ENCODE assay signal across 16 cellular contexts in the genomic region with DNA sequence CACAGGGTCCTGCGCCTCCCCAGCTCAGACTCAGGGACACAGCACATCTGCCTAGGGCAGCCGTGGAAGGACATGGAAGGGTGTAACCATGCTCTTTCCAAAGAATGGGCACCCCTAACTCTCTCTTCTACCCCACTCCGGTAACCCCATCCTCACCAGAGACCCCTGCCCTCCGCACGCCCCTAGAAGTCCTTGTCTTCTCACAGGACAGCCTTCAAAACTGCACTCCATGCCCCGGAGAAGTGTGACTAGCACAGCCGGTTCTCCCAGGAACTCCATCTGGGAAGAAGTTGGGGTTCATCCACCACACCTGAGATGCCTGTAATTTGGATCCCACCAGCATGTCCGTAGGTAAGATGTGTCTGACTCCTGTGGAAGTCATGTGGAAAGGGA. TPM values are rescaled to one million over a fixed set of nuclear protein-coding genes. Genes with fewer than 3 reads are reported as not detected.
A peak's percentile ranks its signal among the peaks of the same experiment; 100 is the strongest.
DNase-seq lines count a peak whose midpoint lies in the region; ATAC-seq, FAIRE-seq and TF ChIP-seq lines count a peak whose summit lies in the region.
"Had no signal": no experiment of that assay in that cellular context is flagged by ENCODE, and none has a peak within 500 bp of the region (broad histone marks: within the 10 kb centered on the region; RNA-seq: fewer than 3 reads in every experiment).

No MANE protein-coding gene starts in this region.

- H3K4me1 ChIP-seq in GM23338 (ENCODE audit: insufficient read depth) = peaks cover 10% of the 10 kb centered on the region; the same call in 1 of the 2 replicates
- H3K4me1 ChIP-seq in endothelial cell of umbilical vein (ENCODE audit: control insufficient read depth, extremely low read depth, insufficient read depth, low read length) = peaks cover 5% of the 10 kb centered on the region
- H3K4me1 ChIP-seq in uterus = peaks cover 0 to 4% of the 10 kb centered on the region in 2 donors
- H3K4me1 ChIP-seq: parathyroid adenoma had no signal

- H3K9me3 ChIP-seq in endothelial cell of umbilical vein (replicated peaks; ENCODE audit: control insufficient read depth, insufficient read depth, low read length) = no peaks in the 10 kb centered on the region
- no peaks in the 10 kb centered on the region for H3K9me3 ChIP-seq in uterus
- H3K9me3 ChIP-seq: gastrocnemius medialis, lower lobe of right lung, transverse colon had no signal

- peak overlapping the region; percentile 98 for H2AFZ ChIP-seq in GM23338
- peak overlapping the region; percentile 27 for H2AFZ ChIP-seq in endothelial cell of umbilical vein (ENCODE audit: low read depth, low read length)

- peak overlapping the region; percentile 51; the same call in 1 of the 2 replicates for H3K4me3 ChIP-seq in GM23338
- no peak overlapping the region for H3K4me3 ChIP-seq in endothelial cell of umbilical vein (replicated peaks in 1 of 3; ENCODE audit: insufficient read depth in 1 of 3, low read depth in 1 of 3, low read length in 3 of 3)
- H3K4me3 ChIP-seq in uterus = no peak overlapping the region

- CTCF ChIA-PET in endothelial cell of umbilical vein (lab: Charles Lee) = interaction anchor here (0.7 to 4.8 kb wide), 16 partner anchors 10 to 518 kb away, joined by 3 to 56 read pairs (median 6); a partner anchor contains a TSS

- ATAC-seq in GM23338 (no peak), GM18517 (IDR thresholded peaks at IDR 0.05; ENCODE audit: unreplicated experiment) (no peak), GM21576 (IDR thresholded peaks at IDR 0.05; ENCODE audit: unreplicated experiment) (no peak)

- H3K27ac Mint-ChIP-seq in GM23338 = no peak overlapping the region
- H3K27ac Mint-ChIP-seq: activated CD8-positive, alpha-beta T cell treated with anti-CD3 and anti-CD28 coated beads for 36 hours; activated T-cell treated with anti-CD3 and anti-CD28 coated beads, Interleukin-2, amount 50 U/mL, for 24 hours; stimulated activated naive CD8-positive, alpha-beta T cell treated with anti-CD3 and anti-CD28 coated beads, Interleukin-15, Interleukin-2, amounts not matched to agents 100 ng/mL and 50 ng/mL, for 24 hours had no signal

- H3F3A ChIP-seq in GM23338 (replicated peaks; ENCODE audit: low read depth) = no peaks in the 10 kb centered on the region

- H3K79me2 ChIP-seq in GM23338 (replicated peaks; ENCODE audit: insufficient read depth) = no peaks in the 10 kb centered on the region
- H3K79me2 ChIP-seq in endothelial cell of umbilical vein (ENCODE audit: control insufficient read depth, insufficient read depth, low read length) = no peaks in the 10 kb centered on the region
- H3K79me2 ChIP-seq: parathyroid adenoma had no signal

- H3K4me2 ChIP-seq in GM23338 (peak overlapping the region; percentile 74; the same call in 1 of the 2 replicates), endothelial cell of umbilical vein (ENCODE audit: insufficient read depth, low read length) (no peak overlapping the region)

- no TSS peak for BruUV-seq in endothelial cell of umbilical vein (replicated peaks; lab: Mats Ljungman, UMichigan)

- FAIRE-seq in endothelial cell of umbilical vein (lab: Jason Lieb, UNC) = no peak
- FAIRE-seq: islet of Langerhans had no signal

- no peak for DNase-seq in GM23338 (ENCODE audit: low spot score)
- peak; percentile 0 for DNase-seq in NCI-H226
- no peak for DNase-seq in endothelial cell of umbilical vein (ENCODE audit: low read depth, low spot score)
- peak; percentile 69 for DNase-seq in posterior vena cava (ENCODE audit: low spot score)
- no peak for DNase-seq in stimulated activated CD4-positive, alpha-beta T cell treated with anti-CD3 and anti-CD28 coated beads, Interleukin-1b, Interleukin-23, amount 100 ng/mL, for 48 hours
- DNase-seq in uterus = no peak

- peaks cover 7% of the 10 kb centered on the region for H3K27me3 Mint-ChIP-seq in GM23338 (ENCODE audit: insufficient read depth, low read depth, poor library complexity)
- H3K27me3 Mint-ChIP-seq: activated T-cell treated with anti-CD3 and anti-CD28 coated beads, Interleukin-2, amount 50 U/mL, for 24 hours had no signal

- H3K9me1 ChIP-seq in endothelial cell of umbilical vein (replicated peaks; ENCODE audit: control insufficient read depth, extremely low read depth, insufficient read depth, low read length) = no peaks in the 10 kb centered on the region

- no peaks in the 10 kb centered on the region for H3K9me3 Mint-ChIP-seq in GM23338
- H3K9me3 Mint-ChIP-seq: activated CD8-positive, alpha-beta T cell treated with anti-CD3 and anti-CD28 coated beads for 36 hours; activated T-cell treated with anti-CD3 and anti-CD28 coated beads, Interleukin-2, amount 50 U/mL, for 24 hours; stimulated activated naive CD8-positive, alpha-beta T cell treated with anti-CD3 and anti-CD28 coated beads, Interleukin-15, Interleukin-2, amounts not matched to agents 100 ng/mL and 50 ng/mL, for 24 hours had no signal

- peak overlapping the region; percentile 47; the same call in 2 of the 3 replicates for H3K4me3 Mint-ChIP-seq in GM23338
- H3K4me3 Mint-ChIP-seq: activated CD8-positive, alpha-beta T cell treated with anti-CD3 and anti-CD28 coated beads for 36 hours; activated T-cell treated with anti-CD3 and anti-CD28 coated beads, Interleukin-2, amount 50 U/mL, for 24 hours; stimulated activated naive CD8-positive, alpha-beta T cell treated with anti-CD3 and anti-CD28 coated beads, Interleukin-15, Interleukin-2, amounts not matched to agents 100 ng/mL and 50 ng/mL, for 24 hours had no signal

- POLR2A ChIA-PET in endothelial cell of umbilical vein (lab: Charles Lee) = interaction anchor here (0.6 kb wide), 1 partner anchor 57 kb away, joined by 3 read pairs; no protein-coding TSS in a partner anchor

- intact Hi-C loops in endothelial cell of umbilical vein (cut with micrococcal nuclease) (loop anchor here (2.0 kb wide), 2 partner anchors 92 to 100 kb away; a partner anchor contains a TSS), posterior vena cava (cut with DNase I) (loop anchor here (2.0 to 10.0 kb wide), 4 partner anchors 44 to 418 kb away; no protein-coding TSS in a partner anchor), uterus (cut with DNase I; ENCODE audit: low total_unique reads) (no loop called here)

- H3K27ac ChIP-seq in GM23338 (ENCODE audit: low read depth) (no peak overlapping the region), endothelial cell of umbilical vein (ENCODE audit: insufficient read depth, low read depth, low read length) (no peak overlapping the region), uterus (no peak overlapping the region)
- H3K27ac ChIP-seq: lower lobe of right lung, parathyroid adenoma, transverse colon had no signal

- TF ChIP-seq CTCF in GM23338 (conservative IDR thresholded peaks at IDR 0.05; ENCODE audit: low read depth in 2 of 2) (no peak), endothelial cell of umbilical vein (IDR thresholded peaks at IDR 0.05; ENCODE audit: extremely low read depth in 1 of 2, insufficient read depth in 1 of 2, low read depth in 1 of 2, low read length in 2 of 2) (no peak), uterus (IDR thresholded peaks at IDR 0.05) (no peak)

- peaks cover 32% of the 10 kb centered on the region for H3K4me1 Mint-ChIP-seq in GM23338

- H3K27me3 ChIP-seq in GM23338 (ENCODE audit: insufficient read depth) (no peaks in the 10 kb centered on the region), endothelial cell of umbilical vein (ENCODE audit: control insufficient read depth in 2 of 2, insufficient read depth in 2 of 2, low read length in 2 of 2) (no peaks in the 10 kb centered on the region), uterus (no peaks in the 10 kb centered on the region)
- H3K27me3 ChIP-seq: gastrocnemius medialis, transverse colon had no signal

- dilution Hi-C loops in endothelial cell of umbilical vein (cut with MboI; ENCODE audit: extremely low pct_ligation_motif_present, low sequenced_read_pairs) = no loop called here

- H3K9me2 ChIP-seq in GM23338 (ENCODE audit: insufficient read depth) = no peaks in the 10 kb centered on the region

- H4K20me1 ChIP-seq in GM23338 (replicated peaks; ENCODE audit: insufficient read depth) = no peaks in the 10 kb centered on the region
- H4K20me1 ChIP-seq in endothelial cell of umbilical vein (replicated peaks; ENCODE audit: control insufficient read depth, extremely low read depth, insufficient read depth, low read length) = no peaks in the 10 kb centered on the region

- H3K9ac ChIP-seq in endothelial cell of umbilical vein (replicated peaks; ENCODE audit: extremely low read depth, insufficient read depth, low read length) = no peak overlapping the region
- H3K9ac ChIP-seq: parathyroid adenoma had no signal

- H3K36me3 ChIP-seq in GM23338 (ENCODE audit: insufficient read depth) (no peaks in the 10 kb centered on the region), endothelial cell of umbilical vein (ENCODE audit: control insufficient read depth in 2 of 2, extremely low read depth in 1 of 2, insufficient read depth in 2 of 2, low read length in 2 of 2) (no peaks in the 10 kb centered on the region), uterus (no peaks in the 10 kb centered on the region)
- H3K36me3 ChIP-seq: gastrocnemius medialis, lower lobe of right lung, transverse colon had no signal

- H3K36me3 Mint-ChIP-seq in GM23338 (ENCODE audit: low read depth) = no peaks in the 10 kb centered on the region

- TF ChIP-seq POLR2A in endothelial cell of umbilical vein (IDR thresholded peaks at IDR 0.05; ENCODE audit: low read depth, low read length) (no peak), uterus (IDR thresholded peaks at IDR 0.05) (no peak)

RNA-seq across cellular contexts. Expression of a gene that starts 25.0 kb away (rescaled TPM):
- total RNA-seq in GM23338 (2014; rRNA removed; shearing (Covaris generic)) = 0.85 and 1.6 TPM in 2 replicates
- 0.40 and 0.63 TPM in 2 replicates for polyA plus RNA-seq in GM23338 (2016; fragmentation: Nextera tagmentation; extraction: Ambion mirVana)
- 4.4 and 5.6 TPM in 2 replicates for total RNA-seq in endothelial cell of umbilical vein
- 4.8 and 4.9 TPM in 2 replicates for polyA plus RNA-seq in endothelial cell of umbilical vein
- polyA plus RNA-seq in endothelial cell of umbilical vein (2011; cell fraction: cytosol; rRNA removed) = 3.0 and 3.4 TPM in 2 replicates
- polyA plus RNA-seq in endothelial cell of umbilical vein (2011; cell fraction: nucleus; rRNA removed) = 1.9 and 3.0 TPM in 2 replicates
- 2.6 and 4.5 TPM in 2 replicates for polyA plus RNA-seq in endothelial cell of umbilical vein (2012)
- 2.8 and 2.9 TPM in 2 replicates for polyA minus RNA-seq in endothelial cell of umbilical vein
- polyA minus RNA-seq in endothelial cell of umbilical vein (2011; cell fraction: cytosol; rRNA and poly(A)+ RNA removed) = not detected
- polyA minus RNA-seq in endothelial cell of umbilical vein (2011; cell fraction: nucleus; rRNA and poly(A)+ RNA removed) = 1.7 and 2.0 TPM in 2 replicates
- 1 to 10 TPM in 1 of 2 donors, under 1 TPM in 1; 0.74 to 3.1 TPM for total RNA-seq in posterior vena cava
- total RNA-seq in uterus = 1 to 10 TPM in 2 of 4 donors, under 1 TPM in 1, not detected in 1; 0.98 to 3.1 (median 2.8) TPM
- total RNA-seq: activated CD8-positive, alpha-beta T cell treated with anti-CD3 and anti-CD28 coated beads for 36 hours had no signal

RNA-seq across cellular contexts. Expression of a gene that starts 29.0 kb away (rescaled TPM):
- not detected in 2 replicates for total RNA-seq in GM23338 (2014; rRNA removed; shearing (Covaris generic))
- polyA plus RNA-seq in GM23338 (2016; fragmentation: Nextera tagmentation; extraction: Ambion mirVana) = 0.40 TPM in 1 of 2 replicates, not detected in the other
- 0.30 TPM in 1 of 2 replicates, not detected in the other for total RNA-seq in endothelial cell of umbilical vein
- 0.47 and 0.54 TPM in 2 replicates for polyA plus RNA-seq in endothelial cell of umbilical vein
- polyA plus RNA-seq in endothelial cell of umbilical vein (2011; cell fraction: cytosol; rRNA removed) = 0.34 and 0.40 TPM in 2 replicates
- 0.08 and 0.26 TPM in 2 replicates for polyA plus RNA-seq in endothelial cell of umbilical vein (2011; cell fraction: nucleus; rRNA removed)
- 0.27 and 0.31 TPM in 2 replicates for polyA plus RNA-seq in endothelial cell of umbilical vein (2012)
- 0.13 and 0.24 TPM in 2 replicates for polyA minus RNA-seq in endothelial cell of umbilical vein
- polyA minus RNA-seq in endothelial cell of umbilical vein (2011; cell fraction: cytosol; rRNA and poly(A)+ RNA removed) = 3.1 TPM
- polyA minus RNA-seq in endothelial cell of umbilical vein (2011; cell fraction: nucleus; rRNA and poly(A)+ RNA removed) = 0.63 TPM in 1 of 2 replicates, not detected in the other
- 1 to 10 TPM; 2.5 to 4.9 TPM for total RNA-seq in posterior vena cava
- 1 to 10 TPM in 1 of 4 donors, under 1 TPM in 1, not detected in 2; 0.76 to 1.0 TPM for total RNA-seq in uterus
- total RNA-seq: activated CD8-positive, alpha-beta T cell treated with anti-CD3 and anti-CD28 coated beads for 36 hours had no signal

Comparison
In these comparisons a context has a peak if more than half of its experiments do, and no peak if none do; other contexts are left out.
1. DNase-seq: peak in NCI-H226 (single experiment) and posterior vena cava (single experiment); none in GM23338 (single experiment), endothelial cell of umbilical vein (single experiment), stimulated activated CD4-positive, alpha-beta T cell treated with anti-CD3 and anti-CD28 coated beads, Interleukin-1b, Interleukin-23, amount 100 ng/mL, for 48 hours (single experiment) and uterus (0 of 2).